ENCODE assay signal across 17 cellular contexts in genomic region chr2:27420996-27421395, GRCh38. TPM values are rescaled to one million over a fixed set of nuclear protein-coding genes. Genes with fewer than 3 reads are reported as not detected.
A peak's percentile ranks its signal among the peaks of the same experiment; 100 is the strongest.
DNase-seq lines count a peak whose midpoint lies in the region; ATAC-seq and TF ChIP-seq lines count a peak whose summit lies in the region.
"Had no signal": no experiment of that assay in that cellular context is flagged by ENCODE, and none has a peak within 500 bp of the region (broad histone marks: within the 10 kb centered on the region; RNA-seq: fewer than 3 reads in every experiment).

No MANE protein-coding gene starts in this region.

- H3K9me3 ChIP-seq in RWPE2 (ENCODE audit: severe bottlenecking): no peaks in the 10 kb centered on the region
- H3K9me3 ChIP-seq: BLaER1 had no signal

- peak; percentile 41; the same call in 1 of the 3 replicates for ATAC-seq in RWPE2 (ENCODE audit: low read depth)
- no peak for ATAC-seq in HG03025 (IDR thresholded peaks at IDR 0.05; ENCODE audit: low FRiP score, unreplicated experiment)
- ATAC-seq: GM12878, HCT116 had no signal

- no peaks in the 10 kb centered on the region for H3K36me3 ChIP-seq in RWPE2 (ENCODE audit: low read depth)
- H3K36me3 ChIP-seq: BLaER1 had no signal

- peak; percentile 88 for DNase-seq in LNCaP clone FGC (ENCODE audit: low read depth)
- no peak for DNase-seq in RWPE2 (ENCODE audit: low spot score)
- peak; percentile 48 for DNase-seq in epithelial cell of esophagus (ENCODE audit: low read depth)
- no peak for DNase-seq in amygdala (lab: John Stamatoyannopoulos, UW)
- no peak for DNase-seq in H4 (ENCODE audit: low spot score)
- DNase-seq: CD4-positive, alpha-beta T cell; CD8-positive, alpha-beta memory T cell; DMS 273 treated with DMSO at 0.1 percent for 48 hours; DMS79; EL; GDM1; GM23248; H9 had no signal

- no peaks in the 10 kb centered on the region for H3K27me3 ChIP-seq in RWPE2 (ENCODE audit: insufficient read depth, poor library complexity, severe bottlenecking)
- H3K27me3 ChIP-seq: BLaER1 had no signal

- TF ChIP-seq CTCF in LNCaP clone FGC (IDR thresholded peaks at IDR 0.05; ENCODE audit: control insufficient read depth, extremely low read depth, insufficient read depth): no peak
- TF ChIP-seq CTCF in RWPE2 (IDR thresholded peaks at IDR 0.05; ENCODE audit: poor library complexity, severe bottlenecking): no peak
- TF ChIP-seq CTCF in epithelial cell of esophagus (IDR thresholded peaks at IDR 0.05; ENCODE audit: insufficient read depth, low read depth, low read length, missing control alignments): no peak

- H3K27ac ChIP-seq in RWPE2 (ENCODE audit: poor library complexity, severe bottlenecking): no peak overlapping the region
- H3K27ac ChIP-seq: BLaER1, GM23248 had no signal

- no peaks in the 10 kb centered on the region for H3K4me1 ChIP-seq in RWPE2 (ENCODE audit: insufficient read depth, poor library complexity, severe bottlenecking)

- H3K4me3 ChIP-seq in LNCaP clone FGC (ENCODE audit: low read depth, low read length) (no peak overlapping the region), RWPE2 (ENCODE audit: severe bottlenecking) (no peak overlapping the region), epithelial cell of esophagus (ENCODE audit: low read length) (no peak overlapping the region)
- H3K4me3 ChIP-seq: BLaER1, GM12878, GM23248 had no signal

RNA-seq across cellular contexts. Expression of gene NRBP1, which starts 7.4 kb away (rescaled TPM):
- 99.9 and 102 TPM in 2 replicates for total RNA-seq in H4 (2014; rRNA removed; shearing (Covaris generic))

RNA-seq across cellular contexts. Expression of gene PPM1G, which starts 11.6 kb away (rescaled TPM):
- 72.0 and 81.7 TPM in 2 replicates for total RNA-seq in H4 (2014; rRNA removed; shearing (Covaris generic))

RNA-seq across cellular contexts. Expression of gene KRTCAP3, which starts 21.2 kb away (rescaled TPM):
- not detected in 2 replicates for total RNA-seq in H4 (2014; rRNA removed; shearing (Covaris generic))
- total RNA-seq: GM23248 had no signal

RNA-seq across cellular contexts. Expression of gene ZNF513, which starts 40.5 kb away (rescaled TPM):
- 1.4 and 2.8 TPM in 2 replicates for total RNA-seq in H4 (2014; rRNA removed; shearing (Covaris generic))

RNA-seq across cellular contexts. Expression of gene SNX17, which starts 50.6 kb away (rescaled TPM):
- total RNA-seq in H4 (2014; rRNA removed; shearing (Covaris generic)): 79.6 and 84.6 TPM in 2 replicates

Comparison
In these comparisons a context has a peak if more than half of its experiments do, and no peak if none do; other contexts are left out.
1. DNase-seq: peak in LNCaP clone FGC (single experiment) and epithelial cell of esophagus (single experiment); none in RWPE2 (single experiment), amygdala (0 of 56) and H4 (single experiment).